In genomic region chr22:23184100-23184763, GRCh38 we compare ENCODE assay signal across 10 cellular contexts. TPM values are rescaled to one million over a fixed set of nuclear protein-coding genes. Genes with fewer than 3 reads are reported as not detected.
A peak's percentile ranks its signal among the peaks of the same experiment; 100 is the strongest.
DNase-seq lines count a peak whose midpoint lies in the region; ATAC-seq and TF ChIP-seq lines count a peak whose summit lies in the region.
"Had no signal": no experiment of that assay in that cellular context is flagged by ENCODE, and none has a peak within 500 bp of the region (broad histone marks: within the 10 kb centered on the region; RNA-seq: fewer than 3 reads in every experiment).

No MANE protein-coding gene starts in this region.

- H3K27ac Mint-ChIP-seq in CD4-positive, alpha-beta memory T cell: peak overlapping the region; percentile 60 to 94 (median 89)
- peak overlapping the region; percentile 68 for H3K27ac Mint-ChIP-seq in neural crest cell (ENCODE audit: unreplicated experiment)
- no peak overlapping the region for H3K27ac Mint-ChIP-seq in stimulated activated memory B cell treated with anti-CD40 and anti-IgM and Interleukin-4, amounts not matched to agents 10 μg/mL and 1 μg/mL and 100 μg/mL, for 72 hours

- H3K9me2 ChIP-seq in MM.1S (replicated peaks; ENCODE audit: insufficient read depth, low read length): no peaks in the 10 kb centered on the region

- peaks cover 71% of the 10 kb centered on the region for H3K4me1 ChIP-seq in CD4-positive, alpha-beta memory T cell (ENCODE audit: insufficient read depth, low read length)
- H3K4me1 ChIP-seq in MM.1S (ENCODE audit: low read length): peaks cover 15% of the 10 kb centered on the region
- H3K4me1 ChIP-seq in colonic mucosa: peaks cover 23% of the 10 kb centered on the region

- no peak for DNase-seq in CD4-positive, alpha-beta memory T cell
- no peak for DNase-seq in MM.1S
- DNase-seq in colonic mucosa: no peak
- DNase-seq in neural crest cell (ENCODE audit: low read depth, low spot score): no peak
- DNase-seq in Kasumi-1 (lab: John Stamatoyannopoulos, UW): no peak
- DNase-seq in stimulated activated CD4-positive, alpha-beta T cell treated with anti-CD3 and anti-CD28 coated beads, Interleukin-12 subunit alpha, Interleukin-12 subunit beta, amount 100 ng/mL, for 4 hours: no peak
- DNase-seq in cerebellar cortex (ENCODE audit: low spot score): no peak
- DNase-seq: foreskin melanocyte had no signal

- H3K9ac ChIP-seq in MM.1S (ENCODE audit: low read length) (no peak overlapping the region; the same call in 1 of the 2 replicates), colonic mucosa (ENCODE audit: low read depth in 2 of 2, low read length in 2 of 2) (no peak overlapping the region)

- H3K4me3 ChIP-seq in CD4-positive, alpha-beta memory T cell (ENCODE audit: low read length in 2 of 2): peak overlapping the region in 1 of 2 donors; percentile 69
- H3K4me3 ChIP-seq in MM.1S (ENCODE audit: low read length) (peak overlapping the region; percentile 88), colonic mucosa (peak overlapping the region; percentile 64)

- no peaks in the 10 kb centered on the region for H3K27me3 Mint-ChIP-seq in CD4-positive, alpha-beta memory T cell
- H3K27me3 Mint-ChIP-seq in neural crest cell (ENCODE audit: low read depth): peaks cover 12% of the 10 kb centered on the region
- H3K27me3 Mint-ChIP-seq in stimulated activated memory B cell treated with anti-CD40 and anti-IgM and Interleukin-4, amounts not matched to agents 10 μg/mL and 1 μg/mL and 100 μg/mL, for 72 hours: no peaks in the 10 kb centered on the region

- H3K27me3 ChIP-seq in CD4-positive, alpha-beta memory T cell (ENCODE audit: insufficient read depth, low read length): no peaks in the 10 kb centered on the region
- no peaks in the 10 kb centered on the region for H3K27me3 ChIP-seq in MM.1S (replicated peaks; ENCODE audit: insufficient read depth, low read length)
- H3K27me3 ChIP-seq in colonic mucosa: no peaks in the 10 kb centered on the region

- H3F3A ChIP-seq in MM.1S (ENCODE audit: insufficient read depth, low read length): peaks cover 22% of the 10 kb centered on the region

- H3K4me2 ChIP-seq in MM.1S (ENCODE audit: low read depth, low read length): peak overlapping the region; percentile 90

- H3K4me3 Mint-ChIP-seq in CD4-positive, alpha-beta memory T cell: peak overlapping the region; percentile 83 to 98 (median 93)
- H3K4me3 Mint-ChIP-seq in neural crest cell: peak overlapping the region; percentile 85
- H3K4me3 Mint-ChIP-seq in stimulated activated memory B cell treated with anti-CD40 and anti-IgM and Interleukin-4, amounts not matched to agents 10 μg/mL and 1 μg/mL and 100 μg/mL, for 72 hours: no peak overlapping the region

- H3K36me3 Mint-ChIP-seq in CD4-positive, alpha-beta memory T cell: peaks cover 12 to 29% of the 10 kb centered on the region in 2 donors
- peaks cover 9% of the 10 kb centered on the region for H3K36me3 Mint-ChIP-seq in neural crest cell (ENCODE audit: low read depth)
- H3K36me3 Mint-ChIP-seq in stimulated activated memory B cell treated with anti-CD40 and anti-IgM and Interleukin-4, amounts not matched to agents 10 μg/mL and 1 μg/mL and 100 μg/mL, for 72 hours: peaks cover 17% of the 10 kb centered on the region

- POLR2A ChIA-PET in CD4-positive, alpha-beta memory T cell (lab: Charles Lee; ENCODE audit: partially characterized antibody): interaction anchor here (2.0 kb wide), 1 partner anchor 59 kb away, joined by 11 read pairs; no protein-coding TSS in a partner anchor

- TF ChIP-seq CTCF in MM.1S (IDR thresholded peaks at IDR 0.05; ENCODE audit: low read length) (no peak), colonic mucosa (IDR thresholded peaks at IDR 0.05) (no peak), neural crest cell (conservative IDR thresholded peaks at IDR 0.05) (no peak)

- ATAC-seq in stimulated activated memory B cell treated with anti-CD40 and anti-IgM and Interleukin-4, amounts not matched to agents 10 μg/mL and 1 μg/mL and 100 μg/mL, for 72 hours: no peak

- H2AFZ ChIP-seq in MM.1S (ENCODE audit: low read length): no peak overlapping the region

- H3K9me3 ChIP-seq in CD4-positive, alpha-beta memory T cell (ENCODE audit: control insufficient read depth in 1 of 2, low read length in 2 of 2): no peaks in the 10 kb centered on the region
- H3K9me3 ChIP-seq in MM.1S (replicated peaks; ENCODE audit: insufficient read depth, low read length): no peaks in the 10 kb centered on the region
- H3K9me3 ChIP-seq in colonic mucosa: no peaks in the 10 kb centered on the region

- H3K36me3 ChIP-seq in CD4-positive, alpha-beta memory T cell (ENCODE audit: insufficient read depth, low read length): no peaks in the 10 kb centered on the region
- H3K36me3 ChIP-seq in MM.1S (replicated peaks; ENCODE audit: insufficient read depth, low read length) (peaks cover 4% of the 10 kb centered on the region; the same call in 1 of the 2 replicates), colonic mucosa (no peaks in the 10 kb centered on the region)

- H3K4me1 Mint-ChIP-seq in CD4-positive, alpha-beta memory T cell: peaks cover 44 to 79% (median 62%) of the 10 kb centered on the region in 4 donors
- peaks cover 46% of the 10 kb centered on the region for H3K4me1 Mint-ChIP-seq in neural crest cell
- peaks cover 66% of the 10 kb centered on the region for H3K4me1 Mint-ChIP-seq in stimulated activated memory B cell treated with anti-CD40 and anti-IgM and Interleukin-4, amounts not matched to agents 10 μg/mL and 1 μg/mL and 100 μg/mL, for 72 hours

- peak overlapping the region; percentile 5 for H3K27ac ChIP-seq in CD4-positive, alpha-beta memory T cell (ENCODE audit: low read depth, low read length)
- H3K27ac ChIP-seq in MM.1S (ENCODE audit: low read length): peak overlapping the region; percentile 54; the same call in 1 of the 2 replicates
- H3K27ac ChIP-seq in colonic mucosa: no peak overlapping the region

- peaks cover 0 to 1% (median 0%) of the 10 kb centered on the region in 8 donors for H3K9me3 Mint-ChIP-seq in CD4-positive, alpha-beta memory T cell
- H3K9me3 Mint-ChIP-seq in neural crest cell: no peaks in the 10 kb centered on the region
- no peaks in the 10 kb centered on the region for H3K9me3 Mint-ChIP-seq in stimulated activated memory B cell treated with anti-CD40 and anti-IgM and Interleukin-4, amounts not matched to agents 10 μg/mL and 1 μg/mL and 100 μg/mL, for 72 hours

- peaks cover 94% of the 10 kb centered on the region for H3K79me2 ChIP-seq in MM.1S (ENCODE audit: low read length)

- intact Hi-C loops in CD4-positive, alpha-beta memory T cell (cut with micrococcal nuclease): loop anchor here (5.0 kb wide), 1 partner anchor 33 kb away; no protein-coding TSS in a partner anchor
- intact Hi-C loops in colonic mucosa (cut with DNase I): no loop called here

- H4K20me1 ChIP-seq in MM.1S (ENCODE audit: insufficient read depth, low read length): peaks cover 52% of the 10 kb centered on the region

- CTCF ChIA-PET in CD4-positive, alpha-beta memory T cell (lab: Charles Lee; ENCODE audit: partially characterized antibody): interaction anchor here (0.9 to 17.4 kb wide), 6 partner anchors 10 to 201 kb away, joined by 3 to 423 read pairs (median 6); no protein-coding TSS in a partner anchor

RNA-seq across cellular contexts. Expression of gene BCR, which starts 3.9 kb away (rescaled TPM):
- 10 to 100 TPM; 75.3 to 75.6 TPM for total RNA-seq in CD4-positive, alpha-beta memory T cell
- polyA plus RNA-seq in CD4-positive, alpha-beta memory T cell: 10 to 100 TPM in 1 of 2 donors, 1 to 10 TPM in 1; 3.3 to 27.0 TPM
- 10 to 100 TPM; 39.2 to 57.8 TPM for total RNA-seq in colonic mucosa
- total RNA-seq in neural crest cell: 49.5 and 54.2 TPM in 2 replicates

RNA-seq across cellular contexts. Expression of gene RAB36, which starts 39.0 kb away (rescaled TPM):
- total RNA-seq in CD4-positive, alpha-beta memory T cell: under 1 TPM; 0.33 to 0.64 TPM
- polyA plus RNA-seq in CD4-positive, alpha-beta memory T cell: 1 to 10 TPM in 1 of 2 donors, under 1 TPM in 1; 0.61 to 1.1 TPM
- 1 to 10 TPM in 1 of 2 donors, under 1 TPM in 1; 0.98 to 2.3 TPM for total RNA-seq in colonic mucosa
- 13.5 and 14.4 TPM in 2 replicates for total RNA-seq in neural crest cell

RNA-seq across cellular contexts. Expression of gene RSPH14, which starts 42.4 kb away (rescaled TPM):
- total RNA-seq in CD4-positive, alpha-beta memory T cell: not detected
- polyA plus RNA-seq in CD4-positive, alpha-beta memory T cell: not detected
- total RNA-seq in colonic mucosa (under 1 TPM; 0.45 to 0.69 TPM), neural crest cell (0.86 and 2.9 TPM in 2 replicates)
- total RNA-seq: M059J had no signal
